Comparison of ENCODE assay signal across 19 cellular contexts in genomic region chr6:131893198-131893597, GRCh38.
"Had no signal": no experiment of that assay in that cellular context is flagged by ENCODE, and none has a peak within 500 bp of the region (broad histone marks: within the 10 kb centered on the region; RNA-seq: fewer than 3 reads in every experiment).

No MANE protein-coding gene starts in this region.

- DNase-seq: KBM-7, MV-4-11, NCI-H1048, NCI-H1105, NCI-H1417 treated with DMSO at 0.1 percent for 48 hours, NCI-H146, NCI-H1694 treated with DMSO at 0.1 percent for 48 hours, NCI-H1930, NCI-H2081, NCI-H2107, NCI-H2227 treated with DMSO at 0.1 percent for 48 hours, NCI-H524 treated with DMSO at 0.1 percent for 48 hours, NCI-H69, NCI-H774, SHP77, SK-N-SH, SW 1271 had no signal

- H3K9me3 ChIP-seq: SK-N-SH had no signal

- H3K4me2 ChIP-seq: SK-N-SH had no signal

- H3K27ac ChIP-seq: RWPE1 had no signal

- ATAC-seq: Panc1 had no signal

- H3K9me2 ChIP-seq: SK-N-SH had no signal

- H3K9ac ChIP-seq: SK-N-SH had no signal
